Comparison of ENCODE assay signal across 20 cellular contexts in the genomic region with DNA sequence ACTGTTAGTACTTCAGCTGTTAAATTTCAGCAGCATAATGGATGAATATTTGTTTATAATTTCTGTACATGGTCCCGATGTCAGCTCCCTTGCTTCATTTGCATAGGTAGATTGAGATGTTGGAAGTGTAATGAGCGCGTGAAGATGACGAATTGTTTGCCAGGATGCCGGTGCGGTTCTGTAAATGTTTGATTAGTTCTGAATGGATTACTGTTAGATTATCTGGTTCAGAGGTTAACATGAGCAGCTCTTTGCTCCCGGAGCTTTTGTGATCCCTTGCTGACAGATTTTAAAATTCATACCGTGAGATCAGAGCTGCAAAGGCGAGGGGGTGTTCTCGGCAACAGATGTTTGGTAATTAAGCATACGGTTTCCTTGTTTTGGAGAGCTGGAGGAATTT.
DNase-seq lines count a peak whose midpoint lies in the region; ATAC-seq and TF ChIP-seq lines count a peak whose summit lies in the region.
"Had no signal": no experiment of that assay in that cellular context is flagged by ENCODE, and none has a peak within 500 bp of the region (broad histone marks: within the 10 kb centered on the region; RNA-seq: fewer than 3 reads in every experiment).

No MANE protein-coding gene starts in this region.

- H3K9me3 Mint-ChIP-seq in stimulated activated effector memory CD8-positive, alpha-beta T cell treated with anti-CD3 and anti-CD28 coated beads, Interleukin-12 subunit alpha, Interleukin-12 subunit beta, amount 100 ng/mL, for 72 hours = no peaks in the 10 kb centered on the region

- H3K9me3 ChIP-seq in hepatocyte (ENCODE audit: low read depth) = no peaks in the 10 kb centered on the region

- H3K4me3 Mint-ChIP-seq in stimulated activated effector memory CD8-positive, alpha-beta T cell treated with anti-CD3 and anti-CD28 coated beads, Interleukin-12 subunit alpha, Interleukin-12 subunit beta, amount 100 ng/mL, for 72 hours = no peak overlapping the region
- H3K4me3 Mint-ChIP-seq: CD14-positive monocyte, HFFc6 had no signal

- H3K4me2 ChIP-seq in hepatocyte = peak overlapping the region; percentile 28

- TF ChIP-seq CTCF in hepatocyte (IDR thresholded peaks at IDR 0.05; ENCODE audit: poor library complexity) (no peak), omental fat pad (IDR thresholded peaks at IDR 0.05) (no peak)

- H3K4me3 ChIP-seq in hepatocyte = no peak overlapping the region

- H3K4me1 ChIP-seq in hepatocyte (ENCODE audit: insufficient read depth) = no peaks in the 10 kb centered on the region

- no peaks in the 10 kb centered on the region for H3K4me1 Mint-ChIP-seq in stimulated activated effector memory CD8-positive, alpha-beta T cell treated with anti-CD3 and anti-CD28 coated beads, Interleukin-12 subunit alpha, Interleukin-12 subunit beta, amount 100 ng/mL, for 72 hours

- DNase-seq in NCI-H748 (lab: John Stamatoyannopoulos, UW; ENCODE audit: unreplicated experiment) = peak; percentile 6
- no peak for DNase-seq in NCI-H748 treated with DMSO at 0.1 percent for 48 hours (lab: John Stamatoyannopoulos, UW)
- peak; percentile 5 for DNase-seq in NCI-H524 treated with DMSO at 0.1 percent for 48 hours (lab: John Stamatoyannopoulos, UW)
- peak; percentile 16 for DNase-seq in hepatocyte (ENCODE audit: low spot score)
- no peak for DNase-seq in omental fat pad (ENCODE audit: low spot score)
- no peak for DNase-seq in stimulated activated naive CD8-positive, alpha-beta T cell treated with anti-CD3 and anti-CD28 coated beads, Interleukin-15, Interleukin-2, amounts not matched to agents 100 U/mL and 50 U/mL, for 24 hours
- DNase-seq in stimulated activated effector memory CD8-positive, alpha-beta T cell treated with anti-CD3 and anti-CD28 coated beads, Interleukin-12 subunit alpha, Interleukin-12 subunit beta, amount 100 ng/mL, for 72 hours (ENCODE audit: low spot score in 2 of 2) = no peak
- DNase-seq: 8988T; COR-L47; GOT3; HFFc6; IMR-90; Kasumi-1; NCI-H1105 treated with DMSO at 0.1 percent for 48 hours; NCI-H2081; NCI-H226; NK-92 treated with Interleukin-12 subunit alpha and Interleukin-12 subunit beta, amount 100 ng/mL, for 24 hours; T1000 had no signal

- no peaks in the 10 kb centered on the region for H3K9me2 ChIP-seq in hepatocyte (replicated peaks; ENCODE audit: insufficient read depth)

- no peak overlapping the region for H2AFZ ChIP-seq in hepatocyte

- no peaks in the 10 kb centered on the region for H3K36me3 ChIP-seq in hepatocyte (replicated peaks; ENCODE audit: insufficient read depth, low read depth)

- no peaks in the 10 kb centered on the region for H3K36me3 Mint-ChIP-seq in stimulated activated effector memory CD8-positive, alpha-beta T cell treated with anti-CD3 and anti-CD28 coated beads, Interleukin-12 subunit alpha, Interleukin-12 subunit beta, amount 100 ng/mL, for 72 hours

- ATAC-seq in omental fat pad (ENCODE audit: low FRiP score) (no peak), HG02973 (IDR thresholded peaks at IDR 0.05; ENCODE audit: unreplicated experiment) (no peak)
- no peak for ATAC-seq in stimulated activated naive CD8-positive, alpha-beta T cell treated with anti-CD3 and anti-CD28 coated beads, Interleukin-15, Interleukin-2, amounts not matched to agents 100 U/mL and 50 U/mL, for 24 hours
- no peak for ATAC-seq in stimulated activated effector memory CD8-positive, alpha-beta T cell treated with anti-CD3 and anti-CD28 coated beads, Interleukin-12 subunit alpha, Interleukin-12 subunit beta, amount 100 ng/mL, for 72 hours

- H3K27ac ChIP-seq in hepatocyte = no peak overlapping the region

- H3K27me3 ChIP-seq in hepatocyte = peaks cover 14% of the 10 kb centered on the region

- H3K79me2 ChIP-seq in hepatocyte = no peaks in the 10 kb centered on the region

- 47% methylated on average over 11 of the region's 11 CpGs for WGBS in hepatocyte (ENCODE audit: low lambda C conversion rate, missing lambda C conversion rate)

- no peak overlapping the region for H3K27ac Mint-ChIP-seq in stimulated activated effector memory CD8-positive, alpha-beta T cell treated with anti-CD3 and anti-CD28 coated beads, Interleukin-12 subunit alpha, Interleukin-12 subunit beta, amount 100 ng/mL, for 72 hours
- H3K27ac Mint-ChIP-seq: HFFc6 had no signal

- H4K20me1 ChIP-seq in hepatocyte (ENCODE audit: insufficient read depth, poor library complexity, severe bottlenecking) = no peaks in the 10 kb centered on the region

Comparison
In these comparisons a context has a peak if more than half of its experiments do, and no peak if none do; other contexts are left out.
1. DNase-seq: peak in NCI-H748 (single experiment), NCI-H524 treated with DMSO at 0.1 percent for 48 hours (single experiment) and hepatocyte (single experiment); none in NCI-H748 treated with DMSO at 0.1 percent for 48 hours (single experiment), omental fat pad (single experiment), stimulated activated naive CD8-positive, alpha-beta T cell treated with anti-CD3 and anti-CD28 coated beads, Interleukin-15, Interleukin-2, amounts not matched to agents 100 U/mL and 50 U/mL, for 24 hours (single experiment) and stimulated activated effector memory CD8-positive, alpha-beta T cell treated with anti-CD3 and anti-CD28 coated beads, Interleukin-12 subunit alpha, Interleukin-12 subunit beta, amount 100 ng/mL, for 72 hours (0 of 2).